ENCODE assay signal across 13 cellular contexts in the genomic region with DNA sequence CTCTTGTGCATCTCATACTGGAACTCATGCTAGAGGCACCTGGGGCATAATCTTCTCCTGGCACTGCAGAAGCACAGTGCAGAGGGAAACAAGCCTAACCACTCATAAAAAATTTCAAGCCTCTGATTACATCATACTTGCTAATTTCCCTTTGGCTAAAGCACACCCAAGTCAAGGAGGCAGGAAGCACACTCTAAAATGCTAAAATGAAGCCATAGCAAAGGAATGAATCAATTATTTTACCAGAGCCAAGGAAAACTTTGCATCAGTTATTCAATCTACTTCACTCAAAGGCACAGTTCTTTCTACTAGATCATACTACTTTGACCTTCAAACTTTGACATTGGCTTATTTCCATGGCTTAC.
DNase-seq lines count a peak whose midpoint lies in the region; ATAC-seq, FAIRE-seq and TF ChIP-seq lines count a peak whose summit lies in the region.
"Had no signal": no experiment of that assay in that cellular context is flagged by ENCODE, and none has a peak within 500 bp of the region (broad histone marks: within the 10 kb centered on the region; RNA-seq: fewer than 3 reads in every experiment).

No MANE protein-coding gene starts in this region.

- no peak overlapping the region for H3K4me3 ChIP-seq in heart right ventricle

- H3K27ac ChIP-seq in heart right ventricle: no peak overlapping the region
- H3K27ac ChIP-seq: HL-60 had no signal

- no peaks in the 10 kb centered on the region for H3K36me3 ChIP-seq in heart right ventricle

- H3K4me1 Mint-ChIP-seq in activated naive CD8-positive, alpha-beta T cell treated with anti-CD3 and anti-CD28 coated beads for 36 hours: no peaks in the 10 kb centered on the region
- H3K4me1 Mint-ChIP-seq: CD4-positive, alpha-beta memory T cell had no signal

- H3K36me3 Mint-ChIP-seq in activated naive CD8-positive, alpha-beta T cell treated with anti-CD3 and anti-CD28 coated beads for 36 hours: peaks cover 5% of the 10 kb centered on the region
- H3K36me3 Mint-ChIP-seq: CD4-positive, alpha-beta memory T cell had no signal

- peaks cover 17% of the 10 kb centered on the region for H3K9me3 Mint-ChIP-seq in activated naive CD8-positive, alpha-beta T cell treated with anti-CD3 and anti-CD28 coated beads for 36 hours

- no peak overlapping the region for H3K27ac Mint-ChIP-seq in activated naive CD8-positive, alpha-beta T cell treated with anti-CD3 and anti-CD28 coated beads for 36 hours
- H3K27ac Mint-ChIP-seq: activated T-helper 1 cell treated with anti-CD3 and anti-CD28 coated beads, Interleukin-12 subunit alpha, Interleukin-12 subunit beta, Interleukin-2, Interleukin-4 antibody, amounts not matched to agents 30 ng/mL and 10 ng/mL and 1 ng/mL, durations not matched to agents 14 hours and 24 hours and 36 hours; CD4-positive, alpha-beta memory T cell; stimulated activated naive CD8-positive, alpha-beta T cell treated with anti-CD3 and anti-CD28 coated beads, Interleukin-15, Interleukin-2, amounts not matched to agents 100 ng/mL and 50 ng/mL, for 24 hours had no signal

- H3K27me3 Mint-ChIP-seq in activated naive CD8-positive, alpha-beta T cell treated with anti-CD3 and anti-CD28 coated beads for 36 hours: peaks cover 3% of the 10 kb centered on the region
- H3K27me3 Mint-ChIP-seq: CD4-positive, alpha-beta memory T cell; stimulated activated naive CD8-positive, alpha-beta T cell treated with anti-CD3 and anti-CD28 coated beads, Interleukin-15, Interleukin-2, amounts not matched to agents 100 ng/mL and 50 ng/mL, for 24 hours had no signal

- ATAC-seq in heart right ventricle: peak in 7 of 8 donors; percentile 42 to 79 (median 69)
- ATAC-seq in Right ventricle myocardium inferior: no peak
- ATAC-seq in HG03571 (IDR thresholded peaks at IDR 0.05; ENCODE audit: unreplicated experiment): no peak

- DNase-seq in heart right ventricle (no peak), Right ventricle myocardium inferior (ENCODE audit: missing footprints) (no peak), SW 1271 (lab: John Stamatoyannopoulos, UW) (peak; percentile 46 to 71), hepatic stellate cell (ENCODE audit: low spot score) (peak; percentile 8), frontal cortex (ENCODE audit: low spot score in 2 of 2) (no peak), posterior cingulate gyrus (no peak)
- no peak for DNase-seq in activated naive CD8-positive, alpha-beta T cell treated with anti-CD3 and anti-CD28 coated beads for 36 hours
- DNase-seq: CD4-positive, alpha-beta memory T cell; glutamatergic neuron had no signal

- no peak for FAIRE-seq in frontal cortex (lab: Jason Lieb, UNC)

- TF ChIP-seq CTCF in heart right ventricle (IDR thresholded peaks at IDR 0.05): no peak

- intact Hi-C loops in heart right ventricle (cut with DNase I) (no loop called here), Right ventricle myocardium inferior (cut with DNase I) (no loop called here), posterior cingulate gyrus (cut with DNase I) (no loop called here)

- H3K9me3 ChIP-seq in heart right ventricle: peaks cover 0 to 14% (median 12%) of the 10 kb centered on the region in 11 donors

- H3K4me1 ChIP-seq in heart right ventricle: peaks cover 0 to 12% (median 8%) of the 10 kb centered on the region in 9 donors

- no peak overlapping the region for H3K4me3 Mint-ChIP-seq in activated naive CD8-positive, alpha-beta T cell treated with anti-CD3 and anti-CD28 coated beads for 36 hours
- H3K4me3 Mint-ChIP-seq: activated T-helper 1 cell treated with anti-CD3 and anti-CD28 coated beads, Interleukin-12 subunit alpha, Interleukin-12 subunit beta, Interleukin-2, Interleukin-4 antibody, amounts not matched to agents 30 ng/mL and 10 ng/mL and 1 ng/mL, durations not matched to agents 14 hours and 24 hours and 36 hours; CD4-positive, alpha-beta memory T cell; stimulated activated naive CD8-positive, alpha-beta T cell treated with anti-CD3 and anti-CD28 coated beads, Interleukin-15, Interleukin-2, amounts not matched to agents 100 ng/mL and 50 ng/mL, for 24 hours had no signal

- H3K27me3 ChIP-seq in heart right ventricle: no peaks in the 10 kb centered on the region

Comparison
In these comparisons a context has a peak if more than half of its experiments do, and no peak if none do; other contexts are left out.
1. ATAC-seq: peak in heart right ventricle (7 of 8); none in Right ventricle myocardium inferior (single experiment) and HG03571 (single experiment).
2. DNase-seq: peak in SW 1271 (2 of 2) and hepatic stellate cell (single experiment); none in heart right ventricle (0 of 2), Right ventricle myocardium inferior (single experiment), frontal cortex (0 of 2), activated naive CD8-positive, alpha-beta T cell treated with anti-CD3 and anti-CD28 coated beads for 36 hours (single experiment) and posterior cingulate gyrus (0 of 10).